27 cellular contexts compared by ENCODE assay signal in the genomic region with DNA sequence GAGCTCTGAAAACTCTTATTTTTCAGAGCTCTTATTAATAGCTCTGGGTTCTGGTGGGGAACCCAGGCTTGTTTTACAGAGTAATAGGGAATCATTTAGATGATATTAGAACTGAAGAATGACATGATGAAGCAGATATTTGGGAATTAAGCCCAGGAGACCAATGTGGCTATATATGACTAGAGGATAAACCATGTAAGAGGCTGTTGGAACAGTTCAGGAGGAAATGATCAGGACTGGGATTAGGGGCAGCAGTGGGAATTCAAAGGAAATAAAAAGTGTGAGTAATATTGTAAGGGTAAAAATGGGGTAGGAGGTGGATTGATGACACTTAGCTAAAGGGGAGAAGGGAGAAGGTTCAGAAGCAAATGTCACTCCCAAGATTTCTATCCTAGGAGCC. TPM values are rescaled to one million over a fixed set of nuclear protein-coding genes. Genes with fewer than 3 reads are reported as not detected.
DNase-seq lines count a peak whose midpoint lies in the region; ATAC-seq and TF ChIP-seq lines count a peak whose summit lies in the region.
"Had no signal": no experiment of that assay in that cellular context is flagged by ENCODE, and none has a peak within 500 bp of the region (broad histone marks: within the 10 kb centered on the region; RNA-seq: fewer than 3 reads in every experiment).

No MANE protein-coding gene starts in this region.

- no peak overlapping the region for H3K4me3 ChIP-seq in body of pancreas
- H3K4me3 ChIP-seq: GM23338, Peyer's patch, stomach, upper lobe of left lung had no signal

- no peak for TF ChIP-seq CTCF in osteocyte (IDR thresholded peaks at IDR 0.05)
- TF ChIP-seq CTCF in body of pancreas (IDR thresholded peaks at IDR 0.05) = no peak

- H3K27me3 ChIP-seq in body of pancreas = no peaks in the 10 kb centered on the region
- H3K27me3 ChIP-seq: Peyer's patch, stomach, upper lobe of left lung had no signal

- peaks cover 37% of the 10 kb centered on the region for H3K4me1 Mint-ChIP-seq in osteocyte (ENCODE audit: unreplicated experiment)
- H3K4me1 Mint-ChIP-seq: activated naive CD8-positive, alpha-beta T cell treated with anti-CD3 and anti-CD28 coated beads for 36 hours; B cell; IgD-negative memory B cell; naive B cell had no signal

- H3K27me3 Mint-ChIP-seq in osteocyte (ENCODE audit: unreplicated experiment) = no peaks in the 10 kb centered on the region

- ATAC-seq in HG03460 (IDR thresholded peaks at IDR 0.05; ENCODE audit: unreplicated experiment) (no peak), body of pancreas (no peak)
- ATAC-seq: GM23338 had no signal

- intact Hi-C loops in body of pancreas (cut with DNase I) = no loop called here

- H3K36me3 ChIP-seq in body of pancreas (replicated peaks in 1 of 2; ENCODE audit: insufficient read depth in 1 of 2, low read depth in 2 of 2) = no peaks in the 10 kb centered on the region
- H3K36me3 ChIP-seq: Peyer's patch, stomach, upper lobe of left lung had no signal

- H3K27ac Mint-ChIP-seq in osteocyte (ENCODE audit: unreplicated experiment) = peak overlapping the region; percentile 32
- H3K27ac Mint-ChIP-seq: activated naive CD8-positive, alpha-beta T cell treated with anti-CD3 and anti-CD28 coated beads for 36 hours; B cell; GM23338; IgD-negative memory B cell; naive B cell had no signal

- H3K4me1 ChIP-seq in body of pancreas = peaks cover 16% of the 10 kb centered on the region
- H3K4me1 ChIP-seq: Peyer's patch, stomach had no signal

- H3K4me3 Mint-ChIP-seq in osteocyte (ENCODE audit: unreplicated experiment) = no peak overlapping the region
- H3K4me3 Mint-ChIP-seq: activated naive CD8-positive, alpha-beta T cell treated with anti-CD3 and anti-CD28 coated beads for 36 hours; B cell; GM23338; IgD-negative memory B cell; naive B cell had no signal

- no peaks in the 10 kb centered on the region for H3K36me3 Mint-ChIP-seq in osteocyte (ENCODE audit: unreplicated experiment)
- H3K36me3 Mint-ChIP-seq: activated naive CD8-positive, alpha-beta T cell treated with anti-CD3 and anti-CD28 coated beads for 36 hours; naive B cell had no signal

- no peaks in the 10 kb centered on the region for H3K9me3 ChIP-seq in body of pancreas
- H3K9me3 ChIP-seq: Peyer's patch, stomach, upper lobe of left lung had no signal

- H3K27ac ChIP-seq in body of pancreas = no peak overlapping the region
- H3K27ac ChIP-seq: Peyer's patch, stomach, upper lobe of left lung had no signal

- DNase-seq in GM03348 (ENCODE audit: low spot score) (peak; percentile 52), NCI-H226 (peak; percentile 46), dermis blood vessel endothelial cell (peak; percentile 54), osteocyte (ENCODE audit: extremely low spot score, unreplicated experiment) (no peak), body of pancreas (no peak), erythroblast (lab: John Stamatoyannopoulos, UW) (no peak)
- no peak for DNase-seq in stimulated activated CD4-positive, alpha-beta T cell treated with anti-CD3 and anti-CD28 coated beads, Interleukin-2, amount 100 ng/mL, for 24 hours
- DNase-seq: activated CD4-positive, alpha-beta T cell treated with anti-CD3 and anti-CD28 coated beads for 1 hour; activated naive CD8-positive, alpha-beta T cell treated with anti-CD3 and anti-CD28 coated beads for 36 hours; cerebellar nuclear complex; COR-L47; effector memory CD4-positive, alpha-beta T cell; hypothalamus; kidney; naive B cell; NCI-H187 treated with DMSO at 0.1 percent for 48 hours; NCI-H345; Peyer's patch; posterior cingulate gyrus; stimulated activated CD4-positive, alpha-beta T cell treated with anti-CD3 and anti-CD28 coated beads, Interleukin-2, amount 100 ng/mL, for 48 hours; stomach; T1000; upper lobe of left lung had no signal

- TF ChIP-seq POLR2A in body of pancreas (IDR thresholded peaks at IDR 0.05) (no peak), erythroblast (IDR thresholded peaks at IDR 0.05; ENCODE audit: low read length) (no peak)

- no peaks in the 10 kb centered on the region for H3K9me3 Mint-ChIP-seq in osteocyte (ENCODE audit: unreplicated experiment)
- H3K9me3 Mint-ChIP-seq: activated naive CD8-positive, alpha-beta T cell treated with anti-CD3 and anti-CD28 coated beads for 36 hours; GM23338; IgD-negative memory B cell; naive B cell had no signal

RNA-seq across cellular contexts. Expression of a gene that starts 58.6 kb away (rescaled TPM):
- 55.5 and 69.1 TPM in 2 replicates for total RNA-seq in dermis blood vessel endothelial cell
- total RNA-seq in osteocyte = 0.08 TPM in 2 replicates
- total RNA-seq in body of pancreas = 10 to 100 TPM; 19.2 to 20.1 TPM
- total RNA-seq: B cell had no signal

Comparison
In these comparisons a context has a peak if more than half of its experiments do, and no peak if none do; other contexts are left out.
1. DNase-seq: peak in GM03348 (single experiment), NCI-H226 (single experiment) and dermis blood vessel endothelial cell (single experiment); none in osteocyte (single experiment), body of pancreas (0 of 4), stimulated activated CD4-positive, alpha-beta T cell treated with anti-CD3 and anti-CD28 coated beads, Interleukin-2, amount 100 ng/mL, for 24 hours (0 of 2) and erythroblast (0 of 2).
2. RNA of a gene that starts 58.6 kb away (total RNA-seq): 55.5 to 69.1 TPM in dermis blood vessel endothelial cell and 19.2 to 20.1 TPM in body of pancreas; 0.08 TPM in osteocyte; every median in the first group is over 10 times any median in the second.